In genomic region chr16:9134739-9135138, GRCh38 we compare ENCODE assay signal across 8 cellular contexts. TPM values are rescaled to one million over a fixed set of nuclear protein-coding genes. Genes with fewer than 3 reads are reported as not detected.
DNase-seq lines count a peak whose midpoint lies in the region; ATAC-seq and TF ChIP-seq lines count a peak whose summit lies in the region.

No MANE protein-coding gene starts in this region.

- no peaks in the 10 kb centered on the region for H3K36me3 Mint-ChIP-seq in progenitor cell of endocrine pancreas (ENCODE audit: insufficient read depth)

- peaks cover 45% of the 10 kb centered on the region for H3K4me1 ChIP-seq in OCI-LY7 (ENCODE audit: insufficient read depth, low read length, poor library complexity, severe bottlenecking)
- H3K4me1 ChIP-seq in foreskin keratinocyte: no peaks in the 10 kb centered on the region

- H3K27ac ChIP-seq in OCI-LY7 (ENCODE audit: low read depth, low read length, poor library complexity, severe bottlenecking) (peak overlapping the region; percentile 62), foreskin keratinocyte (no peak overlapping the region)

- H3K27me3 ChIP-seq in foreskin keratinocyte: no peaks in the 10 kb centered on the region

- no peaks in the 10 kb centered on the region for H4K20me1 ChIP-seq in OCI-LY7 (ENCODE audit: insufficient read depth, low read length)

- no peaks in the 10 kb centered on the region for H3K9me3 Mint-ChIP-seq in progenitor cell of endocrine pancreas (ENCODE audit: low read depth)

- no peak overlapping the region for H3K4me3 Mint-ChIP-seq in progenitor cell of endocrine pancreas (ENCODE audit: low read depth)

- ATAC-seq in GM18861 (IDR thresholded peaks at IDR 0.05; ENCODE audit: unreplicated experiment) (peak; percentile 40), HG03521 (IDR thresholded peaks at IDR 0.05; ENCODE audit: unreplicated experiment) (peak; percentile 35), foreskin keratinocyte (peak; percentile 74)

- H3K9me3 ChIP-seq in OCI-LY7 (ENCODE audit: low read length): no peaks in the 10 kb centered on the region

- H3K36me3 ChIP-seq in OCI-LY7 (ENCODE audit: insufficient read depth, low read length): no peaks in the 10 kb centered on the region

- H3K4me1 Mint-ChIP-seq in progenitor cell of endocrine pancreas (ENCODE audit: low read depth): peaks cover 1% of the 10 kb centered on the region

- TF ChIP-seq CTCF in OCI-LY7 (conservative IDR thresholded peaks at IDR 0.05; ENCODE audit: low read length) (peak; percentile 96), foreskin keratinocyte (conservative IDR thresholded peaks at IDR 0.05) (peak; percentile 77), progenitor cell of endocrine pancreas (IDR thresholded peaks at IDR 0.05; ENCODE audit: unreplicated experiment) (peak; percentile 63)

- H3K27ac Mint-ChIP-seq in progenitor cell of endocrine pancreas: no peak overlapping the region

- peak overlapping the region; percentile 66 for H3K4me2 ChIP-seq in OCI-LY7 (ENCODE audit: low read length)

- intact Hi-C loops in OCI-LY7 (cut with micrococcal nuclease; ENCODE audit: unreplicated experiment): loop anchor here (1.0 to 10.0 kb wide), 10 partner anchors 80 to 567 kb away; partner anchors contain the start of genes CARHSP1, LITAFD, PMM2 and TMEM186

- no TSS peak for BruUV-seq in OCI-LY7 (replicated peaks; lab: Mats Ljungman, UMichigan)

- H3K4me3 ChIP-seq in OCI-LY7 (ENCODE audit: low read depth, low read length, poor library complexity, severe bottlenecking): peak overlapping the region; percentile 18

- DNase-seq in AG20443 (ENCODE audit: low spot score): peak; percentile 63
- peak; percentile 91 for DNase-seq in OCI-LY7 (ENCODE audit: low spot score)
- DNase-seq in activated T-helper 1 cell treated with Interleukin-2 at 50 U/mL for 16 hours (ENCODE audit: low read depth): peak; percentile 43
- DNase-seq in foreskin keratinocyte: no peak
- peak; percentile 32 for DNase-seq in progenitor cell of endocrine pancreas (ENCODE audit: low spot score, unreplicated experiment)
- DNase-seq in OCI-M2 (lab: John Stamatoyannopoulos, UW; ENCODE audit: unreplicated experiment): no peak

- CTCF ChIA-PET in OCI-LY7 (lab: Charles Lee; ENCODE audit: unreplicated experiment): interaction anchor here (0.7 kb wide), 1 partner anchor 127 kb away, joined by 4 read pairs; no protein-coding TSS in a partner anchor

- H3K9me2 ChIP-seq in OCI-LY7 (ENCODE audit: insufficient read depth, low read length): no peaks in the 10 kb centered on the region

- H2AFZ ChIP-seq in OCI-LY7 (ENCODE audit: low read length): peak overlapping the region; percentile 48; the same call in 1 of the 2 replicates

- H3K79me2 ChIP-seq in OCI-LY7 (ENCODE audit: insufficient read depth, low read depth, low read length): no peaks in the 10 kb centered on the region

- POLR2A ChIA-PET in OCI-LY7 (lab: Charles Lee): interaction anchor here (0.6 kb wide), 1 partner anchor 392 kb away, joined by 3 read pairs; no protein-coding TSS in a partner anchor

- H3K27me3 Mint-ChIP-seq in progenitor cell of endocrine pancreas: peaks cover 10% of the 10 kb centered on the region

RNA-seq across cellular contexts. Expression of gene HAPSTR1, which starts 43.3 kb away (rescaled TPM):
- 50.9 and 51.5 TPM in 2 replicates for total RNA-seq in OCI-LY7 (2014; rRNA removed; shearing (Covaris generic))
- total RNA-seq in OCI-LY7 (2022) (71.5 and 77.9 TPM in 2 replicates), foreskin keratinocyte (61.3 and 68.2 TPM in 2 replicates), progenitor cell of endocrine pancreas (77.6 and 79.7 TPM in 2 replicates)
- 14.3 and 16.4 TPM in 2 replicates for polyA plus RNA-seq in foreskin keratinocyte

Comparison
In these comparisons a context has a peak if more than half of its experiments do, and no peak if none do; other contexts are left out.
1. DNase-seq: peak in AG20443 (single experiment), OCI-LY7 (single experiment), activated T-helper 1 cell treated with Interleukin-2 at 50 U/mL for 16 hours (single experiment) and progenitor cell of endocrine pancreas (single experiment); none in foreskin keratinocyte (0 of 2) and OCI-M2 (single experiment).
2. Peak in every context shown above with its lines, with median percentiles within 50 percentile points of each other: ATAC-seq and CTCF ChIP-seq.